In the genomic region with DNA sequence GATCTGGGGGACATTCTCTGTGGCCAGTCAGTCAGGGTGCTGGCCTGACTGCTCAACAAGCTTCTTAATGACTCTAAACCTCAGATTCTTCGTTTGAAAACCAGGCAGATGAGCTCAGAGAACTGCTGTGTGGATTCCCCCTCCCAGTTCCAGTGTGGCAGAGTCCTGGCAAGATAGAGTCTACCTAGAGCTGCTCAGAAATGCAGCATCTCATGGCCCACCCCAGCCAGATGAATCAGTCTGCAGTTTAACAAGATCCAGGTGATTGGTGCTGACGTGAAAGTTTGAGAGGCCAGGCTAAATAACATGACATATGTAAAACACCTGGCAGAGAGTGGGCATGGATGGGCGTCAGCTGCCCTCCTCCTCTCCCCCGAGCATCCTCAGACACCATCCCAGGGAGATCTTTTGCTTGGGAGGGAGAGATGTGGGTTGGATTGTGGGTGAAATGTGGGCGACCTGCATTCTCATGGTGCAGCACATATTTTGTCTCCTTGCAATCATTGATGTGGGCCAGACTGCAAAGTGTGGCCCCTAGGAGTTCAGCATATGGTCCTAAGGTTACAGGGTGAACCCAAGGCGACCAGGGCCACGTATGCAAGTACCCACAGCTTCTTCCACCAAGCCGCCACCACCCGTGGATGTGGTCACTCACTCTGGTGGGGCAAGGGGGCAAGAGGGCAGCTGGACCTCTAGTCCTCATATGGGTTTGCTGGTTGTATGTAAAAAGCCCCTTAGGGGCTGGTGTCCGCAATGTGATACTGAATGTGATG, we compare ENCODE assay signal across 13 cellular contexts. TPM values are rescaled to one million over a fixed set of nuclear protein-coding genes. Genes with fewer than 3 reads are reported as not detected.
DNase-seq lines count a peak whose midpoint lies in the region; ATAC-seq, FAIRE-seq and TF ChIP-seq lines count a peak whose summit lies in the region.
"Had no signal": no experiment of that assay in that cellular context is flagged by ENCODE, and none has a peak within 500 bp of the region (broad histone marks: within the 10 kb centered on the region; RNA-seq: fewer than 3 reads in every experiment).

No MANE protein-coding gene starts in this region.

- TF ChIP-seq EP300 in H1 (IDR thresholded peaks at IDR 0.05; ENCODE audit: borderline replicate concordance in 1 of 2, low read depth in 2 of 2, low read length in 2 of 2): no peak

- H2AK5ac ChIP-seq in H1 (ENCODE audit: low read depth, low read length): peak overlapping the region; percentile 95; the same call in 1 of the 2 replicates

- no peaks in the 10 kb centered on the region for H3K9me3 ChIP-seq in CD4-positive, alpha-beta T cell (ENCODE audit: control insufficient read depth, low read length)
- H3K9me3 ChIP-seq in H1 (ENCODE audit: insufficient read depth in 2 of 2, low read depth in 1 of 2, low read length in 1 of 2) (no peaks in the 10 kb centered on the region), parathyroid adenoma (ENCODE audit: control insufficient read depth, low read length) (no peaks in the 10 kb centered on the region)

- no peak for TF ChIP-seq CTCF in CD4-positive, alpha-beta T cell (IDR thresholded peaks at IDR 0.05)
- TF ChIP-seq CTCF in H1 (IDR thresholded peaks at IDR 0.05; ENCODE audit: control extremely low read depth in 1 of 3, insufficient read depth in 1 of 3, low read depth in 1 of 3, low read length in 3 of 3) (no peak), parathyroid adenoma (IDR thresholded peaks at IDR 0.05) (no peak)

- H3K27ac ChIP-seq in CD4-positive, alpha-beta T cell (ENCODE audit: low read depth, low read length): no peak overlapping the region
- no peak overlapping the region for H3K27ac ChIP-seq in H1 (ENCODE audit: low read depth, low read length)
- H3K27ac ChIP-seq in parathyroid adenoma: peak overlapping the region; percentile 85

- H3K4me3 Mint-ChIP-seq in CD4-positive, alpha-beta T cell: peak overlapping the region; percentile 85

- H3K56ac ChIP-seq in H1 (replicated peaks; ENCODE audit: insufficient read length, low read depth, low read length): no peak overlapping the region

- H3K79me1 ChIP-seq in H1 (ENCODE audit: low read depth, low read length): no peaks in the 10 kb centered on the region

- H3K27ac Mint-ChIP-seq in CD4-positive, alpha-beta T cell: peak overlapping the region; percentile 97

- H3K4me2 ChIP-seq in H1 (ENCODE audit: insufficient read depth in 1 of 2, low read depth in 2 of 2, low read length in 2 of 2): no peak overlapping the region; a peak in 1 of 4 replicates
- no peak overlapping the region for H3K4me2 ChIP-seq in parathyroid adenoma (ENCODE audit: low read length)

- H2AFZ ChIP-seq in H1 (ENCODE audit: low read length) (no peak overlapping the region), parathyroid adenoma (no peak overlapping the region)

- no peak overlapping the region for H3K14ac ChIP-seq in H1 (ENCODE audit: insufficient read length)

- H3K4me1 ChIP-seq in H1 (replicated peaks in 1 of 4; ENCODE audit: control insufficient read depth in 3 of 4, insufficient read depth in 4 of 4, low read length in 3 of 4): peaks cover 0 to 17% (median 14%) of the 10 kb centered on the region in 4 experiments; a peak in 5 of 7 replicates
- H3K4me1 ChIP-seq in parathyroid adenoma: no peaks in the 10 kb centered on the region

- no peak for TF ChIP-seq POLR2A in H1 (IDR thresholded peaks at IDR 0.05; ENCODE audit: control extremely low read depth in 1 of 2, low read depth in 2 of 2, low read length in 2 of 2)

- H3K27me3 Mint-ChIP-seq in CD4-positive, alpha-beta T cell: no peaks in the 10 kb centered on the region

- H3K36me3 ChIP-seq in H1 (ENCODE audit: control insufficient read depth in 2 of 4, insufficient read depth in 4 of 4, low read length in 3 of 4): no peaks in the 10 kb centered on the region
- no peaks in the 10 kb centered on the region for H3K36me3 ChIP-seq in parathyroid adenoma (ENCODE audit: control insufficient read depth, insufficient read depth, low read length)

- H3K9me3 Mint-ChIP-seq in CD4-positive, alpha-beta T cell: no peaks in the 10 kb centered on the region

- H2BK20ac ChIP-seq in H1 (ENCODE audit: low read length): no peak overlapping the region; the same call in 1 of the 2 replicates

- H3K4ac ChIP-seq in H1 (replicated peaks; ENCODE audit: insufficient read length, low read depth, low read length): no peak overlapping the region

- TF ChIP-seq RAD21 in H1 (IDR thresholded peaks at IDR 0.05 in 1 of 2, conservative IDR thresholded peaks at IDR 0.05 in 1 of 2; ENCODE audit: low read depth in 2 of 2, low read length in 2 of 2): no peak

- H2BK5ac ChIP-seq in H1 (ENCODE audit: low read depth, low read length): no peak overlapping the region

- intact Hi-C loops in CD4-positive, alpha-beta T cell (cut with DNase I, micrococcal nuclease): no loop called here

- no peak overlapping the region for H3K23ac ChIP-seq in H1 (ENCODE audit: insufficient read length)

- no peak for ATAC-seq in CD4-positive, alpha-beta T cell (ENCODE audit: poor library complexity)
- no peak for ATAC-seq in GM19455 (IDR thresholded peaks at IDR 0.05; ENCODE audit: unreplicated experiment)
- ATAC-seq in GM19452 (IDR thresholded peaks at IDR 0.05; ENCODE audit: unreplicated experiment): no peak

- no peaks in the 10 kb centered on the region for H3K36me3 Mint-ChIP-seq in CD4-positive, alpha-beta T cell (ENCODE audit: low read depth)

- peaks cover 59% of the 10 kb centered on the region for H3K4me1 Mint-ChIP-seq in CD4-positive, alpha-beta T cell (ENCODE audit: low read depth)

- CTCF ChIA-PET in CD4-positive, alpha-beta T cell (lab: Charles Lee): interaction anchor here (0.6 to 2.6 kb wide), 5 partner anchors 21 to 1402 kb away, joined by 3 to 13 read pairs (median 4); no protein-coding TSS in a partner anchor
- CTCF ChIA-PET in H1 (lab: Charles Lee; ENCODE audit: partially characterized antibody): interaction anchor here (0.6 to 3.0 kb wide), 12 partner anchors 8 to 220 kb away, joined by 3 to 13 read pairs (median 3); no protein-coding TSS in a partner anchor

- no peak overlapping the region for H4K91ac ChIP-seq in H1 (replicated peaks; ENCODE audit: insufficient read length, low read length)

- no peak overlapping the region for H2BK120ac ChIP-seq in H1 (replicated peaks; ENCODE audit: low read depth, low read length)

- no peak overlapping the region; the same call in 1 of the 2 replicates for H2BK15ac ChIP-seq in H1 (ENCODE audit: low read length)

- H3K79me2 ChIP-seq in H1 (ENCODE audit: control insufficient read depth in 1 of 2, insufficient read depth in 2 of 2, low read length in 2 of 2): no peaks in the 10 kb centered on the region
- no peaks in the 10 kb centered on the region for H3K79me2 ChIP-seq in parathyroid adenoma

- no peaks in the 10 kb centered on the region for H3K27me3 ChIP-seq in CD4-positive, alpha-beta T cell (ENCODE audit: control insufficient read depth, insufficient read depth, low read length)
- H3K27me3 ChIP-seq in H1 (replicated peaks in 1 of 4; ENCODE audit: control insufficient read depth in 3 of 4, extremely low read depth in 1 of 4, insufficient read depth in 3 of 4, low read length in 3 of 4) (peaks cover 0 to 23% (median 13%) of the 10 kb centered on the region in 4 experiments; a peak in 5 of 7 replicates), parathyroid adenoma (ENCODE audit: control insufficient read depth, insufficient read depth, low read length) (no peaks in the 10 kb centered on the region)

- H4K8ac ChIP-seq in H1 (ENCODE audit: extremely low read depth, insufficient read depth, low read length): no peak overlapping the region; the same call in 1 of the 2 replicates

- H3K23me2 ChIP-seq in H1 (ENCODE audit: low read depth, low read length): peaks cover 2% of the 10 kb centered on the region; the same call in 1 of the 2 replicates

- no peaks in the 10 kb centered on the region for H4K20me1 ChIP-seq in H1 (replicated peaks in 1 of 2; ENCODE audit: control insufficient read depth in 1 of 2, insufficient read depth in 2 of 2, low read length in 2 of 2)

- POLR2A ChIA-PET in CD4-positive, alpha-beta T cell (lab: Charles Lee): interaction anchor here (0.9 to 1.9 kb wide), 4 partner anchors 16 to 84 kb away, joined by 3 to 6 read pairs (median 4); no protein-coding TSS in a partner anchor
- POLR2A ChIA-PET in H1 (lab: Charles Lee; ENCODE audit: partially characterized antibody): interaction anchor here (1.3 to 4.1 kb wide), 3 partner anchors 11 to 86 kb away, joined by 3 to 15 read pairs (median 9); partner anchors contain the start of gene SOCS3

- H3K4me3 ChIP-seq in H1 (ENCODE audit: extremely low read depth in 1 of 4, insufficient read depth in 2 of 4, low read depth in 3 of 4, low read length in 4 of 4) (no peak overlapping the region), parathyroid adenoma (ENCODE audit: low read depth, low read length) (no peak overlapping the region)
- H3K4me3 ChIP-seq: lung had no signal

- H4K5ac ChIP-seq in H1 (ENCODE audit: insufficient read length, low read depth, low read length): no peak overlapping the region

- WGBS in H1 (ENCODE audit: extremely low coverage in 1 of 2, insufficient coverage in 1 of 2, insufficient read length in 1 of 2, insufficient replicate concordance in 2 of 2, low coverage in 1 of 2, low lambda C conversion rate in 2 of 2, missing lambda C conversion rate in 1 of 2), 2 experiments: 83% methylated on average over 10 of the region's 10 CpGs; no CpG with 5 or more reads in 1 of the 2 experiments

- no peak for DNase-seq in CD4-positive, alpha-beta T cell
- DNase-seq in HTR-8/SVneo (ENCODE audit: insufficient read length, low spot score): no peak
- DNase-seq in H1 (ENCODE audit: low read depth in 1 of 2, low spot score in 2 of 2): no peak
- no peak for DNase-seq in HK-2 (ENCODE audit: unreplicated experiment)
- no peak for DNase-seq in NCI-H345 treated with DMSO at 0.1 percent for 48 hours (lab: John Stamatoyannopoulos, UW; ENCODE audit: unreplicated experiment)
- DNase-seq: activated CD4-positive, alpha-beta T cell treated with anti-CD3 and anti-CD28 coated beads, Interleukin-2, amount 50 U/mL, for 48 hours; DND-41; SHP77 had no signal

- no peak overlapping the region for H3K18ac ChIP-seq in H1 (ENCODE audit: extremely low read depth, low read length)

- no peak overlapping the region for H3K9ac ChIP-seq in H1 (replicated peaks in 1 of 4; ENCODE audit: extremely low read depth in 1 of 4, low read depth in 3 of 4, low read length in 3 of 4)
- no peak overlapping the region for H3K9ac ChIP-seq in parathyroid adenoma

- FAIRE-seq in HTR-8/SVneo (lab: Jason Lieb, UNC) (peak; percentile 42), H1 (lab: Jason Lieb, UNC) (no peak)
- FAIRE-seq: GM18507 had no signal

- H2BK12ac ChIP-seq in H1 (ENCODE audit: low read depth, low read length): no peak overlapping the region

RNA-seq across cellular contexts. Expression of gene SOCS3, which starts 19.5 kb away (rescaled TPM):
- 100 to 1,000 TPM; 414 to 427 TPM for total RNA-seq in CD4-positive, alpha-beta T cell
- total RNA-seq in H1 (2021; fragmentation: NEBNext Ultra II Directional; extraction: Animal tissue kit (Norgen Biotek cat#: 25700)): 47.9 and 49.4 TPM in 2 replicates
- 10.1 and 15.2 TPM in 2 replicates for polyA plus RNA-seq in H1 (2011; rRNA removed)
- polyA plus RNA-seq in H1 (2011; cell fraction: cytosol; rRNA removed): 13.5 TPM
- polyA plus RNA-seq in H1 (2011; cell fraction: nucleus; rRNA removed): 33.4 TPM
- polyA plus RNA-seq in H1 (2012, experiment 1 of 2): 13.7 to 17.9 TPM (median 15.6 TPM) in 4 replicates
- polyA plus RNA-seq in H1 (2012, experiment 2 of 2): 21.7 TPM
- polyA plus RNA-seq in H1 (2013, experiment 1 of 2): 28.0 TPM
- polyA plus RNA-seq in H1 (2013, experiment 2 of 2): 27.0 TPM
- polyA minus RNA-seq in H1 (2011; rRNA and poly(A)+ RNA removed): 7.3 and 11.0 TPM in 2 replicates
- polyA minus RNA-seq in H1 (2011; cell fraction: cytosol; rRNA and poly(A)+ RNA removed): 17.7 TPM
- polyA minus RNA-seq in H1 (2011; cell fraction: nucleus; rRNA and poly(A)+ RNA removed): 14.3 TPM

RNA-seq across cellular contexts. Expression of gene PGS1, which starts 38.1 kb away (rescaled TPM):
- total RNA-seq in CD4-positive, alpha-beta T cell: 10 to 100 TPM; 40.9 to 45.3 TPM
- 56.7 and 60.0 TPM in 2 replicates for total RNA-seq in H1 (2021; fragmentation: NEBNext Ultra II Directional; extraction: Animal tissue kit (Norgen Biotek cat#: 25700))
- polyA plus RNA-seq in H1 (2011; rRNA removed): 46.7 and 69.3 TPM in 2 replicates
- polyA plus RNA-seq in H1 (2011; cell fraction: cytosol; rRNA removed): 69.5 TPM
- 180 TPM for polyA plus RNA-seq in H1 (2011; cell fraction: nucleus; rRNA removed)
- polyA plus RNA-seq in H1 (2012, experiment 1 of 2): 38.8 to 53.2 TPM (median 48.6 TPM) in 4 replicates
- 42.4 TPM for polyA plus RNA-seq in H1 (2012, experiment 2 of 2)
- 34.5 TPM for polyA plus RNA-seq in H1 (2013, experiment 1 of 2)
- polyA plus RNA-seq in H1 (2013, experiment 2 of 2): 33.4 TPM
- polyA minus RNA-seq in H1 (2011; rRNA and poly(A)+ RNA removed): 49.7 and 65.7 TPM in 2 replicates
- 37.5 TPM for polyA minus RNA-seq in H1 (2011; cell fraction: cytosol; rRNA and poly(A)+ RNA removed)
- polyA minus RNA-seq in H1 (2011; cell fraction: nucleus; rRNA and poly(A)+ RNA removed): 62.2 TPM
